ENCODE assay signal across 24 cellular contexts in genomic region chr15:89363133-89363532, GRCh38. TPM values are rescaled to one million over a fixed set of nuclear protein-coding genes. Genes with fewer than 3 reads are reported as not detected.
DNase-seq lines count a peak whose midpoint lies in the region; ATAC-seq and TF ChIP-seq lines count a peak whose summit lies in the region.
"Had no signal": no experiment of that assay in that cellular context is flagged by ENCODE, and none has a peak within 500 bp of the region (broad histone marks: within the 10 kb centered on the region; RNA-seq: fewer than 3 reads in every experiment).

No MANE protein-coding gene starts in this region.

- intact Hi-C loops in colonic mucosa (cut with DNase I) = no loop called here

- no peak overlapping the region for H2AFZ ChIP-seq in neural cell (ENCODE audit: low read depth, low read length)

- TF ChIP-seq CTCF in neural cell (IDR thresholded peaks at IDR 0.05; ENCODE audit: poor library complexity, severe bottlenecking) (no peak), colonic mucosa (IDR thresholded peaks at IDR 0.05) (no peak)

- no peak for TF ChIP-seq RAD21 in neural cell (conservative IDR thresholded peaks at IDR 0.05)

- H3K4me3 Mint-ChIP-seq in T-helper 17 cell = peak overlapping the region; percentile 12
- H3K4me3 Mint-ChIP-seq: activated naive CD8-positive, alpha-beta T cell treated with anti-CD3 and anti-CD28 coated beads for 36 hours; stimulated activated naive CD8-positive, alpha-beta T cell treated with anti-CD3 and anti-CD28 coated beads, Interleukin-15, amount 100 ng/mL, for 72 hours had no signal

- H3K4me1 ChIP-seq in colonic mucosa = peaks cover 13% of the 10 kb centered on the region
- H3K4me1 ChIP-seq: BLaER1 had no signal

- ATAC-seq in T-helper 17 cell (no peak), GM19351 (IDR thresholded peaks at IDR 0.05; ENCODE audit: unreplicated experiment) (no peak), HG02970 (IDR thresholded peaks at IDR 0.05; ENCODE audit: low FRiP score, unreplicated experiment) (no peak)
- ATAC-seq: heart left ventricle; lower lobe of right lung; stimulated activated naive CD8-positive, alpha-beta T cell treated with anti-CD3 and anti-CD28 coated beads, Interleukin-15, amount 100 ng/mL, for 72 hours had no signal

- no peak for TF ChIP-seq EP300 in neural cell (conservative IDR thresholded peaks at IDR 0.05; ENCODE audit: poor library complexity, severe bottlenecking)

- H3K27ac Mint-ChIP-seq in T-helper 17 cell = no peak overlapping the region
- H3K27ac Mint-ChIP-seq: activated naive CD8-positive, alpha-beta T cell treated with anti-CD3 and anti-CD28 coated beads for 36 hours; immature natural killer cell; progenitor cell of endocrine pancreas; stimulated activated naive CD8-positive, alpha-beta T cell treated with anti-CD3 and anti-CD28 coated beads, Interleukin-15, amount 100 ng/mL, for 72 hours had no signal

- H3F3A ChIP-seq in neural cell (ENCODE audit: insufficient read depth, low read length, poor library complexity, severe bottlenecking) = peaks cover 6% of the 10 kb centered on the region

- H4K20me1 ChIP-seq in neural cell (ENCODE audit: insufficient read depth) = no peaks in the 10 kb centered on the region

- no peaks in the 10 kb centered on the region for H3K9me2 ChIP-seq in neural cell (ENCODE audit: insufficient read depth, low read length)

- H3K79me2 ChIP-seq in neural cell (replicated peaks; ENCODE audit: insufficient read depth, low read length) = peaks cover 50% of the 10 kb centered on the region

- H3K27me3 ChIP-seq in neural cell (ENCODE audit: insufficient read depth, low read depth, low read length) (peaks cover 63% of the 10 kb centered on the region), colonic mucosa (peaks cover 93% of the 10 kb centered on the region)

- H3K36me3 ChIP-seq in neural cell (ENCODE audit: insufficient read depth, low read length) (no peaks in the 10 kb centered on the region), colonic mucosa (no peaks in the 10 kb centered on the region)
- H3K36me3 ChIP-seq: BLaER1, brain microvascular endothelial cell, heart left ventricle, lower lobe of right lung, SJSA1, upper lobe of left lung had no signal

- peak overlapping the region; percentile 92 for H3K9ac ChIP-seq in neural cell (ENCODE audit: low read length)
- H3K9ac ChIP-seq in colonic mucosa (ENCODE audit: low read depth in 2 of 2, low read length in 2 of 2) = no peak overlapping the region
- H3K9ac ChIP-seq: BLaER1, KMS-11 had no signal

- peaks cover 7% of the 10 kb centered on the region for H3K36me3 Mint-ChIP-seq in T-helper 17 cell (ENCODE audit: low read depth)
- H3K36me3 Mint-ChIP-seq: activated naive CD8-positive, alpha-beta T cell treated with anti-CD3 and anti-CD28 coated beads for 36 hours had no signal

- H3K4me2 ChIP-seq in neural cell (ENCODE audit: low read length) = peak overlapping the region; percentile 9
- H3K4me2 ChIP-seq: BLaER1 had no signal

- peak overlapping the region; percentile 7 for H3K27ac ChIP-seq in neural cell (ENCODE audit: low read length)
- H3K27ac ChIP-seq in colonic mucosa = no peak overlapping the region
- H3K27ac ChIP-seq: 22Rv1, BLaER1, brain microvascular endothelial cell, coronary artery, heart left ventricle, KMS-11, lower lobe of right lung, SJSA1, upper lobe of left lung had no signal

- H3K4me3 ChIP-seq in neural cell (ENCODE audit: low read length) (peak overlapping the region; percentile 93), colonic mucosa (no peak overlapping the region)
- H3K4me3 ChIP-seq: BLaER1, lower lobe of right lung, SJSA1 had no signal

- H3K9me3 ChIP-seq in T-helper 17 cell (ENCODE audit: control insufficient read depth, low read length, poor library complexity, severe bottlenecking) = no peaks in the 10 kb centered on the region
- no peaks in the 10 kb centered on the region for H3K9me3 ChIP-seq in neural cell (ENCODE audit: low read length)
- no peaks in the 10 kb centered on the region for H3K9me3 ChIP-seq in colonic mucosa
- H3K9me3 ChIP-seq: heart left ventricle, lower lobe of right lung, SJSA1, upper lobe of left lung had no signal

- H3K27me3 Mint-ChIP-seq in T-helper 17 cell = peaks cover 79% of the 10 kb centered on the region

- peaks cover 22% of the 10 kb centered on the region for H3K4me1 Mint-ChIP-seq in T-helper 17 cell

- DNase-seq in DMS 273 (lab: John Stamatoyannopoulos, UW; ENCODE audit: unreplicated experiment) (peak; percentile 13), DMS 273 treated with DMSO at 0.1 percent for 48 hours (lab: John Stamatoyannopoulos, UW) (no peak), Kasumi-1 (lab: John Stamatoyannopoulos, UW) (peak; percentile 8 to 20), T-helper 17 cell (no peak), colonic mucosa (no peak)
- DNase-seq: activated CD4-positive, alpha-beta T cell treated with anti-CD3 and anti-CD28 coated beads for 1 hour; activated naive CD8-positive, alpha-beta T cell treated with anti-CD3 and anti-CD28 coated beads for 36 hours; brain microvascular endothelial cell; heart left ventricle; immature natural killer cell; lower lobe of right lung; NCI-H2107; stimulated activated naive CD8-positive, alpha-beta T cell treated with anti-CD3 and anti-CD28 coated beads, Interleukin-15, amount 100 ng/mL, for 72 hours; T-helper 9 cell had no signal

TF ChIP-seq in neural cell, 6 proteins besides CTCF, POLR2A, EP300 and RAD21:
- no peak for TF ChIP-seq SMC3 (conservative IDR thresholded peaks at IDR 0.05; ENCODE audit: poor library complexity)
- TF ChIP-seq MXI1 (conservative IDR thresholded peaks at IDR 0.05; ENCODE audit: poor library complexity, severe bottlenecking) = no peak
- TF ChIP-seq REST (IDR thresholded peaks at IDR 0.05; ENCODE audit: borderline replicate concordance) = no peak
- no peak for TF ChIP-seq POLR2AphosphoS5 (IDR thresholded peaks at IDR 0.05)
- no peak for TF ChIP-seq EZH2 (IDR thresholded peaks at IDR 0.05; ENCODE audit: borderline replicate concordance, insufficient read depth, low read length, poor library complexity, severe bottlenecking)
- no peak for TF ChIP-seq TAF1 (IDR thresholded peaks at IDR 0.05; ENCODE audit: low read depth)

RNA-seq across cellular contexts. Expression of gene POLG, which starts 28.5 kb away (rescaled TPM):
- total RNA-seq in T-helper 17 cell (100 to 1,000 TPM; 114 to 128 TPM), colonic mucosa (10 to 100 TPM; 70.8 to 86.8 TPM)
- polyA plus RNA-seq in neural cell = 47.9 and 62.9 TPM in 2 replicates
- 42.7 and 58.9 TPM in 2 replicates for polyA minus RNA-seq in neural cell

Comparison
In these comparisons a context has a peak if more than half of its experiments do, and no peak if none do; other contexts are left out.
1. DNase-seq: peak in DMS 273 (single experiment) and Kasumi-1 (2 of 2); none in DMS 273 treated with DMSO at 0.1 percent for 48 hours (single experiment), T-helper 17 cell (0 of 3) and colonic mucosa (single experiment).